ENCODE assay signal across 8 cellular contexts in the genomic region with DNA sequence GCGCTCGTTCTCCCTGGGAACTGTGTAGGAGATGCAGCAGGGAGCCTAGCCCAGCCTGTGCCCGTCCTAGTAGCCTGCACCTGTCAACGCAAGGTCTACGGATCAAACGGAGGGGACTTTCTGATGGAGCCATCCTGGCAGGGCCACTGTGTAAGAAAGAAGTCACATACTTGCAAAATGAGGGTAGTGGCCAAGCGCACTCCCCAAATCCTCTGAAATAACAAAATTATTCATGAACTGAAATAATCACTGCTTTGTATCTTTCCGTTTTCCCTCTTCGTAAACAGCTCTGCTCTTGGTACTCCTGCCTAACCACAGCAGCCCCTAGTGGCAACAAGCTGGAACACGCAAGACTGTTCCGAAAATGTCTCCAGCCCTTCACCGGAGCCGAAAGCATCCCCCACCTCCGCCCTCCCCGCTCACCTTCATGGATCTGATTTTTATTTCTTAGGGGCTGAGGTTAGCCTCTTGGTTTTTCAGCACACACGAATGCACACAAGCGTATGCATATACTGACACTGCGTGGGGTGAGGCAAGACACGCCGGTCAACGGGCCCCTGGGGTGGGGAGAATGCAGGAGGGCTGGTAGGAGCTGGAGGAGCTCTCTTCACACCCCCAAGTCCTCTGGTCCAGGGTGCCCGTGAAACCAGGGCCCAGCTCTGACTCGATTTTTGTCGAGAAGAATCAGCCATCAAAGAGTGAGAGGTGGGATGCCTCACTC.
DNase-seq lines count a peak whose midpoint lies in the region; ATAC-seq, FAIRE-seq and TF ChIP-seq lines count a peak whose summit lies in the region.

No MANE protein-coding gene starts in this region.

- TF ChIP-seq CTCF in astrocyte of the cerebellum (IDR thresholded peaks at IDR 0.05; ENCODE audit: low read depth, low read length, missing control alignments): peak; percentile 98

- FAIRE-seq in GM12891 (lab: Jason Lieb, UNC): peak; percentile 50

- no peak for TF ChIP-seq POLR2A in GM12891 (IDR thresholded peaks at IDR 0.05; ENCODE audit: low read depth, low read length)

- in situ Hi-C loops in astrocyte of the cerebellum (cut with HindIII; ENCODE audit: low sequenced_read_pairs): no loop called here

- ATAC-seq in HG03354 (IDR thresholded peaks at IDR 0.05; ENCODE audit: poor library complexity, severe bottlenecking, unreplicated experiment): peak; percentile 88
- peak; percentile 88 for ATAC-seq in sciatic nerve
- no peak for ATAC-seq in GM18520 (IDR thresholded peaks at IDR 0.05; ENCODE audit: unreplicated experiment)

- peak; percentile 73 for DNase-seq in AG08395 (ENCODE audit: low spot score)
- DNase-seq in GM12891 (ENCODE audit: insufficient read length, low spot score): peak; percentile 38
- DNase-seq in NCI-H82 treated with DMSO at 0.1 percent for 48 hours (lab: John Stamatoyannopoulos, UW; ENCODE audit: unreplicated experiment): peak; percentile 15
- peak; percentile 46 for DNase-seq in astrocyte of the cerebellum (ENCODE audit: low read depth)
- DNase-seq in hypothalamus (lab: John Stamatoyannopoulos, UW): peak in 42 of 51 donors; percentile 5 to 82 (median 36)
- DNase-seq in sciatic nerve (ENCODE audit: low spot score): peak; percentile 70

- intact Hi-C loops in sciatic nerve (cut with DNase I): no loop called here

- H3K4me3 ChIP-seq in astrocyte of the cerebellum (ENCODE audit: low read depth, low read length): no peak overlapping the region

TF ChIP-seq in GM12891, 5 proteins besides CTCF, POLR2A, EP300 and RAD21:
- no peak for TF ChIP-seq POU2F2 (IDR thresholded peaks at IDR 0.05; ENCODE audit: low read depth, low read length)
- no peak for TF ChIP-seq SPI1 (IDR thresholded peaks at IDR 0.05; ENCODE audit: low read depth, low read length)
- TF ChIP-seq TAF1 (IDR thresholded peaks at IDR 0.05; ENCODE audit: low read depth, low read length): no peak
- TF ChIP-seq PAX5 (IDR thresholded peaks at IDR 0.05; ENCODE audit: insufficient read depth, low read length, severe bottlenecking): no peak
- no peak for TF ChIP-seq POLR2AphosphoS5 (IDR thresholded peaks at IDR 0.05; ENCODE audit: low read depth, low read length)

Comparison
In these comparisons a context has a peak if more than half of its experiments do, and no peak if none do; other contexts are left out.
1. DNase-seq: peak in every context shown above with its lines; median percentile 73 in AG08395; 70 in sciatic nerve; 46 in astrocyte of the cerebellum; 38 in GM12891; 36 in hypothalamus; 15 in NCI-H82 treated with DMSO at 0.1 percent for 48 hours.